ENCODE assay signal across 8 cellular contexts in the genomic region with DNA sequence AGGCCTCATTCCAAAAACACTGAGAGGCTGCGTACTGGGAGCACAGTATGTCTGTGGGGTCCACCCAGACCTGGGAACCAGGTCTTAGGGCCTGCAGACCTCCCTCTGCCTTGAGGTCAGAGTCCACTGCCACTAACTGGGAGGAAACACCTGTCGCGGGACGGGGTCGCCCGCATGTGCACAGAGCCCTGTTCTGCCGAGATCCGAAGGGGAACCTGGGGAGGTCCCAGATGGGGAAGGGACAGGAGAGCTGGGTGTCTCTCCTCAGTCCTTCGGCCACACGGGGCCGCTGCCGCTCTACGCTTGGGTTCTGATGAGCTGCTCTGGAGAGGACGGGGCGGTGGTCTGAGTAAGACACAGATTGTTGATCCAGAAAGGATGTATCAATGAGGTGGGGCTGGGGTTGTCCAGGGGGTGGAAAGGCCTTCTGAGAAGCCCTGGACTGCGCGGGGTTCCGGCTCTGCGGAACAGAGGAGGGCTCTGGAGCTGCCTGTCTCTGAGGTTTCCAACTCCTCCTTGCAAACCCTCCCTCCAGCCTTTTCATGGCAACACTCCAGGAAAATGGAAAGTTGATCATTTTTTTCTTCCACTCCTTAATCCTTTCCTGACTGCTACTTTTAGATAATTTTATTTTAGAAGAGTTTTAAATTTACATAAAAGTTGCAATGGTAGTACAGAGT. TPM values are rescaled to one million over a fixed set of nuclear protein-coding genes. Genes with fewer than 3 reads are reported as not detected.
A peak's percentile ranks its signal among the peaks of the same experiment; 100 is the strongest.
DNase-seq lines count a peak whose midpoint lies in the region; ATAC-seq and TF ChIP-seq lines count a peak whose summit lies in the region.
"Not testable (repeated sequence)": the region's sequence is repeated elsewhere in the genome, so short reads cannot be mapped to it uniquely, and the experiment has no call there.

No MANE protein-coding gene starts in this region.

- DNase-seq in DMS 273 (lab: John Stamatoyannopoulos, UW; ENCODE audit: unreplicated experiment) (peak; percentile 92), HFFc6 (peak; percentile 37), NCI-H1930 (lab: John Stamatoyannopoulos, UW) (peak; percentile 31 to 69), T-cell (peak; percentile 60 to 85 (median 80)), fibroblast of the aortic adventitia (ENCODE audit: low read depth) (peak; percentile 60)
- peak; percentile 50 to 81 (median 66) for DNase-seq in activated naive CD4-positive, alpha-beta T cell (lab: John Stamatoyannopoulos, UW)
- peak; percentile 70 to 84 (median 81) for DNase-seq in naive thymus-derived CD4-positive, alpha-beta T cell
- peak; percentile 73 for DNase-seq in stimulated activated CD8-positive, alpha-beta memory T cell treated with anti-CD3 and anti-CD28 coated beads, Interleukin-4, amount 100 ng/mL, for 24 hours (ENCODE audit: low read depth)

- peaks cover 12 to 23% of the 10 kb centered on the region in 2 donors for H3K27me3 ChIP-seq in naive thymus-derived CD4-positive, alpha-beta T cell (ENCODE audit: control insufficient read depth in 2 of 2, insufficient read depth in 2 of 2, low read length in 2 of 2)

- intact Hi-C loops in naive thymus-derived CD4-positive, alpha-beta T cell (cut with micrococcal nuclease) = loop anchor here (1.0 to 5.0 kb wide), 9 partner anchors 15 to 605 kb away; partner anchors contain the start of gene DHX16 (in 2 of the 2)

- H3K27ac Mint-ChIP-seq in HFFc6, T-cell: not testable (repeated sequence)
- H3K27ac Mint-ChIP-seq in naive thymus-derived CD4-positive, alpha-beta T cell = peak overlapping the region in 2 of 9 donors; percentile 35 to 77

- CTCF ChIA-PET in T-cell (lab: Charles Lee) = interaction anchor here (0.5 to 3.1 kb wide), 18 partner anchors 10 to 421 kb away, joined by 3 to 36 read pairs (median 3); partner anchors contain the start of gene DHX16 (in 1 of the 2)
- CTCF ChIA-PET in naive thymus-derived CD4-positive, alpha-beta T cell (lab: Charles Lee) = interaction anchor here (0.6 to 10.0 kb wide), 25 partner anchors 10 to 426 kb away, joined by 3 to 263 read pairs (median 5); partner anchors contain the start of genes ABCF1, GTF2H4 and PRR3

- H3K36me3 ChIP-seq in naive thymus-derived CD4-positive, alpha-beta T cell (ENCODE audit: control insufficient read depth in 2 of 3, insufficient read depth in 3 of 3, low read length in 3 of 3) = not testable (repeated sequence)

- H3K27me3 Mint-ChIP-seq in HFFc6 (ENCODE audit: insufficient read depth) (peaks cover 45% of the 10 kb centered on the region), T-cell (peaks cover 26 to 48% of the 10 kb centered on the region in 2 donors)
- peaks cover 42 to 69% (median 47%) of the 10 kb centered on the region in 5 donors for H3K27me3 Mint-ChIP-seq in naive thymus-derived CD4-positive, alpha-beta T cell

- H3K4me3 Mint-ChIP-seq in HFFc6 = peak overlapping the region; percentile 82
- peak overlapping the region in 1 of 3 donors; percentile 15 for H3K4me3 Mint-ChIP-seq in T-cell
- peak overlapping the region in 7 of 10 donors; percentile 16 to 57 (median 43) for H3K4me3 Mint-ChIP-seq in naive thymus-derived CD4-positive, alpha-beta T cell

- not testable (repeated sequence) for H3K36me3 Mint-ChIP-seq in HFFc6 (ENCODE audit: low read depth); T-cell; naive thymus-derived CD4-positive, alpha-beta T cell

- H3K4me1 Mint-ChIP-seq in HFFc6 (ENCODE audit: low read depth) = peaks cover 20% of the 10 kb centered on the region
- peaks cover 24 to 33% (median 31%) of the 10 kb centered on the region in 3 donors for H3K4me1 Mint-ChIP-seq in T-cell
- peaks cover 11 to 39% (median 27%) of the 10 kb centered on the region in 7 donors for H3K4me1 Mint-ChIP-seq in naive thymus-derived CD4-positive, alpha-beta T cell

- H3K9me3 ChIP-seq in naive thymus-derived CD4-positive, alpha-beta T cell (ENCODE audit: control insufficient read depth in 2 of 3, low read length in 3 of 3) = not testable (repeated sequence)

- POLR2A ChIA-PET in T-cell (lab: Charles Lee) = interaction anchor here in 1 of 2 donors (0.5 to 0.6 kb wide), 2 partner anchors 47 to 63 kb away, joined by 3 read pairs; no protein-coding TSS in a partner anchor
- POLR2A ChIA-PET in naive thymus-derived CD4-positive, alpha-beta T cell (lab: Charles Lee) = interaction anchor here (0.6 to 3.6 kb wide), 13 partner anchors 8 to 254 kb away, joined by 3 to 36 read pairs (median 4); no protein-coding TSS in a partner anchor

- peaks cover 21 to 23% of the 10 kb centered on the region in 2 donors for H3K4me1 ChIP-seq in naive thymus-derived CD4-positive, alpha-beta T cell (ENCODE audit: control insufficient read depth in 2 of 2, insufficient read depth in 2 of 2, low read length in 2 of 2)

- ATAC-seq in T-cell (replicated peaks in 1 of 4) = peak; percentile 83 to 86 (median 84)
- ATAC-seq in naive thymus-derived CD4-positive, alpha-beta T cell = peak; percentile 89

- not testable (repeated sequence) for H3K9me3 Mint-ChIP-seq in HFFc6; T-cell; naive thymus-derived CD4-positive, alpha-beta T cell

- H3K27ac ChIP-seq in naive thymus-derived CD4-positive, alpha-beta T cell (ENCODE audit: low read depth, low read length) = not testable (repeated sequence)

- peak overlapping the region; percentile 41 for H3K4me3 ChIP-seq in fibroblast of the aortic adventitia (ENCODE audit: low read depth, low read length)
- H3K4me3 ChIP-seq in naive thymus-derived CD4-positive, alpha-beta T cell (ENCODE audit: low read length) = not testable (repeated sequence)

- peak; percentile 83 for TF ChIP-seq CTCF in HFFc6 (IDR thresholded peaks at IDR 0.05)
- peak; percentile 78 for TF ChIP-seq CTCF in fibroblast of the aortic adventitia (IDR thresholded peaks at IDR 0.05; ENCODE audit: insufficient read depth, low read length)

RNA-seq across cellular contexts. Expression of gene HLA-E, which starts 7.2 kb away (rescaled TPM):
- 100 to 1,000 TPM; 122 to 131 (median 126) TPM for total RNA-seq in HFFc6 (2021; fragmentation: NEBNext Ultra II Directional; extraction: Animal tissue kit (Norgen Biotek cat#: 25700))
- total RNA-seq in T-cell (1,000 to 10,000 TPM; 1,114 to 1,417 (median 1,253) TPM), fibroblast of the aortic adventitia (ENCODE audit: low replicate concordance) (115 and 227 TPM in 2 replicates)
- 1,000 to 10,000 TPM in 4 of 5 experiments, 100 to 1,000 TPM in 1; 614 to 1,412 (median 1,095) TPM for total RNA-seq in naive thymus-derived CD4-positive, alpha-beta T cell
- 1,000 to 10,000 TPM; 3,020 to 3,096 TPM for polyA plus RNA-seq in naive thymus-derived CD4-positive, alpha-beta T cell

Comparison
In these comparisons a context has a peak if more than half of its experiments do, and no peak if none do; other contexts are left out.
1. DNase-seq: peak in every context shown above with its lines; median percentile 92 in DMS 273; 81 in naive thymus-derived CD4-positive, alpha-beta T cell; 80 in T-cell; 73 in stimulated activated CD8-positive, alpha-beta memory T cell treated with anti-CD3 and anti-CD28 coated beads, Interleukin-4, amount 100 ng/mL, for 24 hours; 66 in activated naive CD4-positive, alpha-beta T cell; 60 in fibroblast of the aortic adventitia; 50 in NCI-H1930; 37 in HFFc6.